Comparison of ENCODE assay signal across 9 cellular contexts in the genomic region with DNA sequence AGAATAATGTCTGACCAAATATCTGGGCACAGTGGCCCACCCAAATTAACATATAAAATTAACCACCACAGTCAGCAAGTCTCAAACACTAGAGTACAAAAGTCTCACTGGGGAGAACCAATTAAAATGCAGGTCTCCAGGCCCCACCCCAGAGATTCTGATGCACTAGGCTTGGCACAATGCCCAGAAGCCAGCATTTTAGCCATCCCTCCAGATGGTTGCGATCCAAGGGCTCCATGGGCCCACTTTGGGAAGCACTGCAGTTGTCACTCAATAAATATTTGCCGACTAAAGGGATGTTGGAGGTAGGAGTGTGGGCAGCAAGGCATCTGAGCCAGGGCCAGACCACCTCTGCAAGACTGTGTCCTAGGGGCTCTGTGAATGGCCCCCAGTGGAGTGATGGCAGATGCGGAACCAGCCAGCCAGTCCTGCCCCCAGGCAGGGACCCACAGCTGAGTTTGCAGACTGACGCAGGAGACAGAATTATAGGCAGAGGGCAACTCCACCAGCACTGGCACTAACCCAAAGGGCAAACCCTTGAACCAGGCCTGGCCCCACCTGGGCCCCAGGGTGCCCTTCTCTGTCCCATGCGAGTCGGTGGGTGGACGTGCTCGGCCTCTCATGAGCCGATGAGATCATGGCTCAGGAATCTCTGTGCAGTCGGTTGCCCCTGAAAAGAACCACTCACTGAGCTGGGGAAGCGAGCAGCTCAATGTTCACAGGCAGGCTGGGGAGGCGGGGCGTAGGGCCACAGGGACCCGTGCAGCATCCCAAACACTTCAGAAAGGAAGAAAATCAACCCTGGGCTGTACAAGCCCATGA. TPM values are rescaled to one million over a fixed set of nuclear protein-coding genes. Genes with fewer than 3 reads are reported as not detected.
DNase-seq lines count a peak whose midpoint lies in the region; ATAC-seq and TF ChIP-seq lines count a peak whose summit lies in the region.
"Had no signal": no experiment of that assay in that cellular context is flagged by ENCODE, and none has a peak within 500 bp of the region (broad histone marks: within the 10 kb centered on the region; RNA-seq: fewer than 3 reads in every experiment).

No MANE protein-coding gene starts in this region.

- TF ChIP-seq POLR2A in esophagus squamous epithelium (IDR thresholded peaks at IDR 0.05), result no peak

- no peak for TF ChIP-seq CTCF in esophagus squamous epithelium (IDR thresholded peaks at IDR 0.05)
- no peak for TF ChIP-seq CTCF in neural progenitor cell (IDR thresholded peaks at IDR 0.05)

- 45% methylated on average over 11 of the region's 14 CpGs; no CpG with 5 or more reads in 1 of the 2 donors for WGBS in esophagus squamous epithelium, 2 donors

- H3K27ac ChIP-seq in esophagus squamous epithelium (peak overlapping the region; percentile 7 to 63 (median 50)), neural progenitor cell (no peak overlapping the region)

- H3K36me3 ChIP-seq in esophagus squamous epithelium, result no peaks in the 10 kb centered on the region
- no peaks in the 10 kb centered on the region for H3K36me3 ChIP-seq in neural progenitor cell

- peak overlapping the region; percentile 99 for H3K27ac Mint-ChIP-seq in neural progenitor cell
- H3K27ac Mint-ChIP-seq in activated T-helper 2 cell treated with anti-CD3 and anti-CD28 coated beads, Interferon-gamma antibody, Interleukin-2, Interleukin-4, amounts not matched to agents 10 μg/mL and 5 μg/mL and 100 μg/mL, durations not matched to agents 14 hours and 24 hours and 36 hours, result no peak overlapping the region

- no peak overlapping the region for H2AFZ ChIP-seq in neural progenitor cell (replicated peaks)

- H3K79me2 ChIP-seq in neural progenitor cell (ENCODE audit: low read depth), result no peaks in the 10 kb centered on the region

- H3K36me3 Mint-ChIP-seq in neural progenitor cell, result peaks cover 3% of the 10 kb centered on the region
- no peaks in the 10 kb centered on the region for H3K36me3 Mint-ChIP-seq in activated T-helper 2 cell treated with anti-CD3 and anti-CD28 coated beads, Interferon-gamma antibody, Interleukin-2, Interleukin-4, amounts not matched to agents 10 μg/mL and 5 μg/mL and 100 μg/mL, durations not matched to agents 14 hours and 24 hours and 36 hours (ENCODE audit: low read depth)

- H3K4me3 ChIP-seq in esophagus squamous epithelium (no peak overlapping the region), neural progenitor cell (no peak overlapping the region)

- H3K4me1 Mint-ChIP-seq in neural progenitor cell, result peaks cover 86% of the 10 kb centered on the region
- H3K4me1 Mint-ChIP-seq in activated T-helper 2 cell treated with anti-CD3 and anti-CD28 coated beads, Interferon-gamma antibody, Interleukin-2, Interleukin-4, amounts not matched to agents 10 μg/mL and 5 μg/mL and 100 μg/mL, durations not matched to agents 14 hours and 24 hours and 36 hours (ENCODE audit: low read depth), result peaks cover 21% of the 10 kb centered on the region

- ATAC-seq in HG03457 (IDR thresholded peaks at IDR 0.05; ENCODE audit: unreplicated experiment) (no peak), GM21447 (IDR thresholded peaks at IDR 0.05; ENCODE audit: unreplicated experiment) (no peak)

- H3K27me3 ChIP-seq in esophagus squamous epithelium, result no peaks in the 10 kb centered on the region
- no peaks in the 10 kb centered on the region for H3K27me3 ChIP-seq in neural progenitor cell

- peak; percentile 86 for DNase-seq in EH (ENCODE audit: low read depth)
- peak; percentile 90 for DNase-seq in NCI-H69 (lab: John Stamatoyannopoulos, UW)
- no peak for DNase-seq in esophagus squamous epithelium (lab: John Stamatoyannopoulos, UW)
- DNase-seq in neural progenitor cell (ENCODE audit: low spot score), result peak; percentile 85
- DNase-seq in activated CD4-positive, alpha-beta T cell treated with anti-CD3 and anti-CD28 coated beads, Interleukin-2, amount 50 U/mL, for 48 hours, result no peak
- no peak for DNase-seq in activated T-helper 2 cell treated with anti-CD3 and anti-CD28 coated beads, Interferon-gamma antibody, Interleukin-2, Interleukin-4, amounts not matched to agents 10 μg/mL and 5 μg/mL and 100 μg/mL, durations not matched to agents 14 hours and 24 hours and 36 hours (ENCODE audit: low spot score)
- DNase-seq: activated T-cell treated with anti-CD3 and anti-CD28 coated beads, Interleukin-2, amount 50 U/mL, for 1 hour had no signal

- peak overlapping the region; percentile 77 for H3K4me3 Mint-ChIP-seq in neural progenitor cell
- H3K4me3 Mint-ChIP-seq in activated T-helper 2 cell treated with anti-CD3 and anti-CD28 coated beads, Interferon-gamma antibody, Interleukin-2, Interleukin-4, amounts not matched to agents 10 μg/mL and 5 μg/mL and 100 μg/mL, durations not matched to agents 14 hours and 24 hours and 36 hours (ENCODE audit: low read depth), result no peak overlapping the region

- peaks cover 26% of the 10 kb centered on the region for H3F3A ChIP-seq in neural progenitor cell (ENCODE audit: low read depth)

- no peaks in the 10 kb centered on the region for H3K9me3 Mint-ChIP-seq in neural progenitor cell
- no peaks in the 10 kb centered on the region for H3K9me3 Mint-ChIP-seq in activated T-helper 2 cell treated with anti-CD3 and anti-CD28 coated beads, Interferon-gamma antibody, Interleukin-2, Interleukin-4, amounts not matched to agents 10 μg/mL and 5 μg/mL and 100 μg/mL, durations not matched to agents 14 hours and 24 hours and 36 hours

- H3K9me3 ChIP-seq in esophagus squamous epithelium (no peaks in the 10 kb centered on the region), neural progenitor cell (ENCODE audit: low read depth) (no peaks in the 10 kb centered on the region)

- peak overlapping the region; percentile 60 for H3K4me2 ChIP-seq in neural progenitor cell

- intact Hi-C loops in esophagus squamous epithelium (cut with DNase I), result no loop called here
- intact Hi-C loops in activated T-helper 2 cell treated with anti-CD3 and anti-CD28 coated beads, Interferon-gamma antibody, Interleukin-2, Interleukin-4, amounts not matched to agents 10 μg/mL and 5 μg/mL and 100 μg/mL, durations not matched to agents 14 hours and 24 hours and 36 hours (cut with micrococcal nuclease), result no loop called here

- H3K4me1 ChIP-seq in esophagus squamous epithelium (peaks cover 3 to 39% (median 11%) of the 10 kb centered on the region in 3 donors), neural progenitor cell (peaks cover 53% of the 10 kb centered on the region)

- peaks cover 13% of the 10 kb centered on the region for H4K20me1 ChIP-seq in neural progenitor cell (ENCODE audit: low read depth)

- peaks cover 12% of the 10 kb centered on the region for H3K27me3 Mint-ChIP-seq in neural progenitor cell (ENCODE audit: insufficient read depth, low read depth)
- H3K27me3 Mint-ChIP-seq in activated T-helper 2 cell treated with anti-CD3 and anti-CD28 coated beads, Interferon-gamma antibody, Interleukin-2, Interleukin-4, amounts not matched to agents 10 μg/mL and 5 μg/mL and 100 μg/mL, durations not matched to agents 14 hours and 24 hours and 36 hours (ENCODE audit: low read depth), result peaks cover 4% of the 10 kb centered on the region

- H3K9ac ChIP-seq in neural progenitor cell, result no peak overlapping the region

RNA-seq across cellular contexts. Expression of a gene that starts 49.7 kb away (rescaled TPM):
- total RNA-seq in esophagus squamous epithelium, result under 1 TPM in 3 of 4 donors, not detected in 1; 0.13 to 0.21 (median 0.19) TPM
- 10.1 and 25.6 TPM in 2 replicates for total RNA-seq in neural progenitor cell (ENCODE audit: low replicate concordance)
- total RNA-seq in activated T-helper 2 cell treated with anti-CD3 and anti-CD28 coated beads, Interferon-gamma antibody, Interleukin-2, Interleukin-4, amounts not matched to agents 10 μg/mL and 5 μg/mL and 100 μg/mL, durations not matched to agents 14 hours and 24 hours and 36 hours, result not detected in 2 replicates

Comparison
In these comparisons a context has a peak if more than half of its experiments do, and no peak if none do; other contexts are left out.
1. DNase-seq: peak in EH (single experiment), NCI-H69 (single experiment) and neural progenitor cell (single experiment); none in esophagus squamous epithelium (single experiment), activated CD4-positive, alpha-beta T cell treated with anti-CD3 and anti-CD28 coated beads, Interleukin-2, amount 50 U/mL, for 48 hours (0 of 2) and activated T-helper 2 cell treated with anti-CD3 and anti-CD28 coated beads, Interferon-gamma antibody, Interleukin-2, Interleukin-4, amounts not matched to agents 10 μg/mL and 5 μg/mL and 100 μg/mL, durations not matched to agents 14 hours and 24 hours and 36 hours (single experiment).